In the genomic region with DNA sequence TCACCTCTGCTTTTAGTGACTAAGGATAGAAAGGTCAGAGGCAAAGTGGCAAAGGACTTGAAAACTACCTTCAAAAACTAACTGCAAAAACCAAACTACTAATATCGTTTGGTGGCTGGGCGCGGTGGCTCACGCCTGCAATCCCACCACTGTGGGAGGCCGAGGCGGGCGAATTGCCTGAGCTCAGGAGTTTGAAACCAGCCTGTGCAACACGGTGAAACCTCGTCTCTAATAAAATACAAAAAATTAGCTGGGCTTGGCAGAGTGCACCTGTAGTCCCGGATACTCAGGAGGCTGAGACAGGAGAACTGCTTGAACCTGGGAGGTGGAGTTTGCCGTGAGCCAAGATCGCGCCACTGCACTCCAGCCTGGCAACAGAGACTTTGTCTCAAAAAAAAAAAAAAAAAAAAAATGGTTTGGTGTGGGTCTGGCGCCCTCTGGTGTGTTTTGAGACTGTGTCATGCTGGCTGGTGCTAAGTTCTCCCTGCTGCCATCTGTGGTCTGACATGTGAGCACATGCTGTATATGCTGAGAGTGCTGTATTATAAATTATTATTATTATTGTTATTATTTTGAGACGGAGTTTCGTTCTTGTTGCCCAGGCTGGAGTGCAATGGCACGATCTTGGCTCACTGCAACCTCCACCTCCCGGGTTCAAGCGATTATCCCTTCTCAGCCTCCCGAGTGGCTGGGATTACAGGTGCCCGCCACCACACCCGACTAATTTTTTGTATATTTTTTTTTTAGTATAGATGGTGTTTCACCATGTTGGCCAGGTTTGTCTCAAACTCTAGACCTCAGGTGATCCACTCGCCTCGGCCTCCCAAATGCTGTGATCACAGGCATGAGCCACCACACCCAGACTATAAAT, we compare ENCODE assay signal across 8 cellular contexts. TPM values are rescaled to one million over a fixed set of nuclear protein-coding genes. Genes with fewer than 3 reads are reported as not detected.
DNase-seq lines count a peak whose midpoint lies in the region; ATAC-seq and TF ChIP-seq lines count a peak whose summit lies in the region.

No MANE protein-coding gene starts in this region.

- H3K9me3 ChIP-seq in liver (ENCODE audit: control insufficient read depth in 4 of 4, low read length in 3 of 4), result no peaks in the 10 kb centered on the region

- H3K4me1 ChIP-seq in liver (ENCODE audit: control insufficient read depth in 4 of 4, insufficient read depth in 4 of 4, low read length in 3 of 4), result no peaks in the 10 kb centered on the region

- no peak overlapping the region for H3K4me3 ChIP-seq in AG10803 (ENCODE audit: low read length)
- H3K4me3 ChIP-seq in liver (ENCODE audit: low read depth in 1 of 3, low read length in 3 of 3), result no peak overlapping the region

- 60% methylated on average over 24 of the region's 24 CpGs for WGBS in liver

- TF ChIP-seq CTCF in AG10803 (conservative IDR thresholded peaks at IDR 0.05; ENCODE audit: low read length) (peak; percentile 92), liver (IDR thresholded peaks at IDR 0.05; ENCODE audit: low read depth, low read length, missing input control) (peak; percentile 86)

- H3K27ac ChIP-seq in liver (ENCODE audit: low read depth in 1 of 2, low read length in 2 of 2), result no peak overlapping the region

- DNase-seq in AG10803 (ENCODE audit: low read depth), result peak; percentile 87
- DNase-seq in NCI-H345 treated with DMSO at 0.1 percent for 48 hours (lab: John Stamatoyannopoulos, UW; ENCODE audit: unreplicated experiment), result peak; percentile 42
- DNase-seq in activated CD4-positive, alpha-beta T cell treated with anti-CD3 and anti-CD28 coated beads for 1 hour, result peak; percentile 49
- DNase-seq in cerebellum (ENCODE audit: low spot score), result peak; percentile 27
- DNase-seq in stimulated activated CD4-positive, alpha-beta T cell treated with anti-CD3 and anti-CD28 coated beads, TNF-alpha, amount 100 ng/mL, for 48 hours (ENCODE audit: low read depth in 3 of 3), result peak; percentile 33 to 59 (median 37)

- H3K9ac ChIP-seq in liver (ENCODE audit: low read depth in 1 of 2, low read length in 2 of 2), result no peak overlapping the region

- peak; percentile 88 to 89 for TF ChIP-seq RAD21 in liver (IDR thresholded peaks at IDR 0.05)

- peaks cover 0 to 3% (median 0%) of the 10 kb centered on the region in 4 donors for H3K27me3 ChIP-seq in liver (ENCODE audit: control insufficient read depth in 4 of 4, insufficient read depth in 4 of 4, low read length in 3 of 4)

- ATAC-seq in GM18858 (IDR thresholded peaks at IDR 0.05; ENCODE audit: unreplicated experiment) (peak; percentile 71), HG03135 (IDR thresholded peaks at IDR 0.05; ENCODE audit: unreplicated experiment) (peak; percentile 82)

- H3K36me3 ChIP-seq in liver (ENCODE audit: control insufficient read depth in 4 of 4, insufficient read depth in 3 of 4, low read depth in 1 of 4, low read length in 3 of 4), result no peaks in the 10 kb centered on the region

TF ChIP-seq in liver, 16 proteins besides CTCF, POLR2A, EP300 and RAD21:
- TF ChIP-seq EGR1 (IDR thresholded peaks at IDR 0.05; ENCODE audit: low read depth in 2 of 2), result no peak
- TF ChIP-seq RXRA (IDR thresholded peaks at IDR 0.05), result no peak
- TF ChIP-seq, protein P1, sequence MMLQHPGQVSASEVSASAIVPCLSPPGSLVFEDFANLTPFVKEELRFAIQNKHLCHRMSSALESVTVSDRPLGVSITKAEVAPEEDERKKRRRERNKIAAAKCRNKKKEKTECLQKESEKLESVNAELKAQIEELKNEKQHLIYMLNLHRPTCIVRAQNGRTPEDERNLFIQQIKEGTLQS (IDR thresholded peaks at IDR 0.05), result no peak
- TF ChIP-seq, protein P2, sequence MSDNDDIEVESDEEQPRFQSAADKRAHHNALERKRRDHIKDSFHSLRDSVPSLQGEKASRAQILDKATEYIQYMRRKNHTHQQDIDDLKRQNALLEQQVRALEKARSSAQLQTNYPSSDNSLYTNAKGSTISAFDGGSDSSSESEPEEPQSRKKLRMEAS (IDR thresholded peaks at IDR 0.05), result no peak
- TF ChIP-seq HNF4A (conservative IDR thresholded peaks at IDR 0.05), result no peak
- TF ChIP-seq, protein P3, sequence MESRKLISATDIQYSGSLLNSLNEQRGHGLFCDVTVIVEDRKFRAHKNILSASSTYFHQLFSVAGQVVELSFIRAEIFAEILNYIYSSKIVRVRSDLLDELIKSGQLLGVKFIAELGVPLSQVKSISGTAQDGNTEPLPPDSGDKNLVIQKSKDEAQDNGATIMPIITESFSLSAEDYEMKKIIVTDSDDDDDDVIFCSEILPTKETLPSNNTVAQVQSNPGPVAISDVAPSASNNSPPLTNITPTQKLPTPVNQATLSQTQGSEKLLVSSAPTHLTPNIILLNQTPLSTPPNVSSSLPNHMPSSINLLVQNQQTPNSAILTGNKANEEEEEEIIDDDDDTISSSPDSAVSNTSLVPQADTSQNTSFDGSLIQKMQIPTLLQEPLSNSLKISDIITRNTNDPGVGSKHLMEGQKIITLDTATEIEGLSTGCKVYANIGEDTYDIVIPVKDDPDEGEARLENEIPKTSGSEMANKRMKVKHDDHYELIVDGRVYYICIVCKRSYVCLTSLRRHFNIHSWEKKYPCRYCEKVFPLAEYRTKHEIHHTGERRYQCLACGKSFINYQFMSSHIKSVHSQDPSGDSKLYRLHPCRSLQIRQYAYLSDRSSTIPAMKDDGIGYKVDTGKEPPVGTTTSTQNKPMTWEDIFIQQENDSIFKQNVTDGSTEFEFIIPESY (IDR thresholded peaks at IDR 0.05), result no peak

RNA-seq across cellular contexts. Expression of a gene that starts 36.0 kb away (rescaled TPM):
- 0.09 TPM for total RNA-seq in cerebellum
- total RNA-seq in liver, result under 1 TPM; 0.08 to 0.14 TPM
- polyA plus RNA-seq in liver, result not detected

RNA-seq across cellular contexts. Expression of a gene that starts 47.8 kb away (rescaled TPM):
- total RNA-seq in cerebellum (0.36 TPM), liver (under 1 TPM in 1 of 2 donors, not detected in 1; under 0.01 TPM)
- polyA plus RNA-seq in liver, result not detected

Comparison
In these comparisons a context has a peak if more than half of its experiments do, and no peak if none do; other contexts are left out.
1. DNase-seq: peak in every context shown above with its lines; median percentile 87 in AG10803; 49 in activated CD4-positive, alpha-beta T cell treated with anti-CD3 and anti-CD28 coated beads for 1 hour; 42 in NCI-H345 treated with DMSO at 0.1 percent for 48 hours; 37 in stimulated activated CD4-positive, alpha-beta T cell treated with anti-CD3 and anti-CD28 coated beads, TNF-alpha, amount 100 ng/mL, for 48 hours; 27 in cerebellum.